8 cellular contexts compared by ENCODE assay signal in genomic region chr16:18801197-18801972, GRCh38. TPM values are rescaled to one million over a fixed set of nuclear protein-coding genes. Genes with fewer than 3 reads are reported as not detected.
DNase-seq lines count a peak whose midpoint lies in the region; ATAC-seq and TF ChIP-seq lines count a peak whose summit lies in the region.

TSS of gene ARL6IP1 (minus strand) at chr16:18801549. CDS start at chr16:18801466, 83 bp downstream.

- H3K27ac ChIP-seq in cingulate gyrus (ENCODE audit: low read depth, low read length) = peak within 1 kb of the TSS; percentile 95

- ATAC-seq in HG03439 (IDR thresholded peaks at IDR 0.05; ENCODE audit: unreplicated experiment) = peak; percentile 94
- ATAC-seq in activated CD4-positive, alpha-beta T cell treated with anti-CD3 and anti-CD28 coated beads for 36 hours = peak; percentile 98

- DNase-seq in Ammon's horn (ENCODE audit: low spot score) = peak; percentile 100
- peak; percentile 100 for DNase-seq in NCI-H510A treated with DMSO at 0.1 percent for 48 hours (lab: John Stamatoyannopoulos, UW)
- DNase-seq in activated CD4-positive, alpha-beta T cell treated with anti-CD3 and anti-CD28 coated beads for 36 hours = peak; percentile 99
- peak; percentile 98 for DNase-seq in kidney glomerular epithelial cell (lab: John Stamatoyannopoulos, UW)
- peak; percentile 94 to 98 (median 96) for DNase-seq in stimulated activated CD4-positive, alpha-beta T cell treated with anti-CD3 and anti-CD28 coated beads, Interleukin-1b, Interleukin-23, amount 100 ng/mL, for 24 hours (ENCODE audit: low read depth in 4 of 4, low spot score in 1 of 4)

- H3K27me3 Mint-ChIP-seq in activated CD4-positive, alpha-beta T cell treated with anti-CD3 and anti-CD28 coated beads for 36 hours = no peaks in the 10 kb centered on the region

- peak within 1 kb of the TSS; percentile 99 for H3K27ac Mint-ChIP-seq in activated CD4-positive, alpha-beta T cell treated with anti-CD3 and anti-CD28 coated beads for 36 hours

- H3K4me1 Mint-ChIP-seq in activated CD4-positive, alpha-beta T cell treated with anti-CD3 and anti-CD28 coated beads for 36 hours = peaks cover 47% of the 10 kb centered on the region

- peaks cover 35% of the 10 kb centered on the region for H3K36me3 Mint-ChIP-seq in activated CD4-positive, alpha-beta T cell treated with anti-CD3 and anti-CD28 coated beads for 36 hours (ENCODE audit: low read depth)

- peak within 1 kb of the TSS; percentile 86 for H3K4me3 Mint-ChIP-seq in activated CD4-positive, alpha-beta T cell treated with anti-CD3 and anti-CD28 coated beads for 36 hours

- POLR2A ChIA-PET in activated CD4-positive, alpha-beta T cell treated with anti-CD3 and anti-CD28 coated beads for 36 hours (lab: Charles Lee) = interaction anchor here (0.9 to 7.6 kb wide), 7 partner anchors 9 to 266 kb away, joined by 3 to 119 read pairs (median 4); partner anchors contain the start of genes COQ7 and RPS15A

- intact Hi-C loops in activated CD4-positive, alpha-beta T cell treated with anti-CD3 and anti-CD28 coated beads for 36 hours (cut with DNase I, micrococcal nuclease) = loop anchor here (1.0 to 5.0 kb wide), 11 partner anchors 11 to 754 kb away; partner anchors contain the start of genes COQ7 (in 2 of the 2), RPS15A (in 2 of the 2), SMG1 (in 2 of the 2) and CCP110 (in 1 of the 2)

- CTCF ChIA-PET in activated CD4-positive, alpha-beta T cell treated with anti-CD3 and anti-CD28 coated beads for 36 hours (lab: Charles Lee) = interaction anchor here (0.5 to 3.6 kb wide), 20 partner anchors 10 to 1385 kb away, joined by 3 to 34 read pairs (median 4); partner anchors contain the start of gene RPS15A

- H3K9me3 Mint-ChIP-seq in activated CD4-positive, alpha-beta T cell treated with anti-CD3 and anti-CD28 coated beads for 36 hours (ENCODE audit: low read depth) = no peaks in the 10 kb centered on the region

- peak; percentile 99 for TF ChIP-seq POLR2A in GM19099 (IDR thresholded peaks at IDR 0.05; ENCODE audit: extremely low read depth, insufficient read length, low read depth)

RNA-seq across cellular contexts. Expression of gene ARL6IP1, which starts in this region (rescaled TPM):
- total RNA-seq in activated CD4-positive, alpha-beta T cell treated with anti-CD3 and anti-CD28 coated beads for 36 hours = 100 to 1,000 TPM in 1 of 2 experiments, 10 to 100 TPM in 1; 92.0 to 102 TPM

Comparison
In these comparisons a context has a peak if more than half of its experiments do, and no peak if none do; other contexts are left out.
1. Peak in every context shown above with its lines: DNase-seq, ATAC-seq and H3K27ac ChIP-seq.